In genomic region chr9:21919377-21920362, GRCh38 we compare ENCODE assay signal across 8 cellular contexts.
DNase-seq lines count a peak whose midpoint lies in the region; ATAC-seq and TF ChIP-seq lines count a peak whose summit lies in the region.

No MANE protein-coding gene starts in this region.

- CTCF ChIA-PET in mammary epithelial cell (lab: Charles Lee; ENCODE audit: low non-redundant PET) (no interaction called here), RWPE1 (lab: Yijun Ruan, JAX) (interaction anchor here (0.6 kb wide), 1 partner anchor 252 kb away, joined by 3 read pairs; no protein-coding TSS in a partner anchor)

- no peak for TF ChIP-seq POLR2A in breast epithelium (IDR thresholded peaks at IDR 0.05)

- H4K20me1 ChIP-seq in mammary epithelial cell (ENCODE audit: insufficient read depth, low read length): no peaks in the 10 kb centered on the region

- intact Hi-C loops in mammary epithelial cell (cut with micrococcal nuclease): no loop called here
- intact Hi-C loops in breast epithelium (cut with DNase I; ENCODE audit: low total_unique reads): loop anchor here (10.0 kb wide), 2 partner anchors 345 to 535 kb away; partner anchors contain the start of gene IFNA2
- intact Hi-C loops in left ventricle myocardium inferior (cut with micrococcal nuclease): no loop called here

- no peaks in the 10 kb centered on the region for H3K27me3 ChIP-seq in mammary epithelial cell (ENCODE audit: insufficient read depth, low read length)
- H3K27me3 ChIP-seq in breast epithelium: no peaks in the 10 kb centered on the region
- no peaks in the 10 kb centered on the region for H3K27me3 ChIP-seq in left ventricle myocardium inferior (ENCODE audit: low read depth)

- BruUV-seq in mammary epithelial cell (replicated peaks; lab: Mats Ljungman, UMichigan): no TSS peak

- DNase-seq in mammary epithelial cell (peak; percentile 63), breast epithelium (ENCODE audit: low spot score in 2 of 2) (no peak), RWPE1 (ENCODE audit: low spot score) (peak; percentile 36), fibroblast of the aortic adventitia (ENCODE audit: low read depth) (peak; percentile 60), pons (ENCODE audit: low spot score) (no peak), NCI-H524 treated with DMSO at 0.1 percent for 48 hours (lab: John Stamatoyannopoulos, UW) (no peak), left ventricle myocardium inferior (no peak)

- WGBS in mammary epithelial cell (ENCODE audit: low coverage, missing lambda C conversion rate): 63% methylated on average over 3 of the region's 4 CpGs

- peak overlapping the region; percentile 26 for H3K4me2 ChIP-seq in mammary epithelial cell (ENCODE audit: insufficient read depth, low read depth, low read length)

- POLR2A ChIA-PET in RWPE1 (lab: Yijun Ruan, JAX; ENCODE audit: low non-redundant PET): no interaction called here

- H3K79me2 ChIP-seq in mammary epithelial cell (ENCODE audit: insufficient read depth, low read length): no peaks in the 10 kb centered on the region

- H3K4me3 ChIP-seq in mammary epithelial cell (replicated peaks in 1 of 3; ENCODE audit: insufficient read depth in 1 of 3, low read depth in 2 of 3, low read length in 3 of 3) (no peak overlapping the region), breast epithelium (no peak overlapping the region), fibroblast of the aortic adventitia (ENCODE audit: low read depth, low read length) (no peak overlapping the region), left ventricle myocardium inferior (no peak overlapping the region)

- no peak overlapping the region for H2AFZ ChIP-seq in mammary epithelial cell (ENCODE audit: low read depth, low read length)

- H3K4me1 ChIP-seq in mammary epithelial cell (ENCODE audit: insufficient read depth, low read length) (peaks cover 7% of the 10 kb centered on the region), breast epithelium (no peaks in the 10 kb centered on the region), left ventricle myocardium inferior (no peaks in the 10 kb centered on the region)

- H3K9me3 ChIP-seq in mammary epithelial cell (replicated peaks; ENCODE audit: insufficient read depth, low read length) (no peaks in the 10 kb centered on the region), breast epithelium (no peaks in the 10 kb centered on the region), left ventricle myocardium inferior (replicated peaks) (peaks cover 6% of the 10 kb centered on the region)

- dilution Hi-C loops in mammary epithelial cell (cut with HindIII; ENCODE audit: low sequenced_read_pairs): no loop called here

- in situ Hi-C loops in mammary epithelial cell (cut with MboI; ENCODE audit: low sequenced_read_pairs in 2 of 2): no loop called here

- TF ChIP-seq CTCF in mammary epithelial cell (conservative IDR thresholded peaks at IDR 0.05 in 1 of 2, IDR thresholded peaks at IDR 0.05 in 1 of 2; ENCODE audit: extremely low read depth in 1 of 2, insufficient read depth in 1 of 2, low read depth in 1 of 2, low read length in 2 of 2) (no peak), breast epithelium (IDR thresholded peaks at IDR 0.05) (no peak), RWPE1 (conservative IDR thresholded peaks at IDR 0.05; ENCODE audit: low read depth) (no peak), fibroblast of the aortic adventitia (IDR thresholded peaks at IDR 0.05; ENCODE audit: insufficient read depth, low read length) (no peak), left ventricle myocardium inferior (IDR thresholded peaks at IDR 0.05; ENCODE audit: borderline replicate concordance) (no peak)

- no peaks in the 10 kb centered on the region for H3K36me3 ChIP-seq in mammary epithelial cell (ENCODE audit: insufficient read depth, low read length)
- H3K36me3 ChIP-seq in breast epithelium: no peaks in the 10 kb centered on the region
- H3K36me3 ChIP-seq in left ventricle myocardium inferior: no peaks in the 10 kb centered on the region

- H3K9ac ChIP-seq in mammary epithelial cell (ENCODE audit: insufficient read depth, low read length): no peak overlapping the region

- H3K27ac ChIP-seq in mammary epithelial cell (ENCODE audit: insufficient read depth, low read depth, low read length) (no peak overlapping the region), breast epithelium (no peak overlapping the region), RWPE1 (no peak overlapping the region), left ventricle myocardium inferior (replicated peaks) (no peak overlapping the region)

- peak; percentile 74 for ATAC-seq in HG02973 (IDR thresholded peaks at IDR 0.05; ENCODE audit: unreplicated experiment)

Comparison
In these comparisons a context has a peak if more than half of its experiments do, and no peak if none do; other contexts are left out.
1. DNase-seq: peak in mammary epithelial cell (single experiment), RWPE1 (single experiment) and fibroblast of the aortic adventitia (single experiment); none in breast epithelium (0 of 2), pons (single experiment), NCI-H524 treated with DMSO at 0.1 percent for 48 hours (single experiment) and left ventricle myocardium inferior (single experiment).